10 cellular contexts compared by ENCODE assay signal in genomic region chrX:85052636-85053343, GRCh38. TPM values are rescaled to one million over a fixed set of nuclear protein-coding genes. Genes with fewer than 3 reads are reported as not detected.
DNase-seq lines count a peak whose midpoint lies in the region; ATAC-seq and TF ChIP-seq lines count a peak whose summit lies in the region.
"Had no signal": no experiment of that assay in that cellular context is flagged by ENCODE, and none has a peak within 500 bp of the region (broad histone marks: within the 10 kb centered on the region; RNA-seq: fewer than 3 reads in every experiment).

No MANE protein-coding gene starts in this region.

- H3K27me3 ChIP-seq in brain microvascular endothelial cell (replicated peaks) (no peaks in the 10 kb centered on the region), tibial nerve (no peaks in the 10 kb centered on the region)
- H3K27me3 ChIP-seq: Peyer's patch had no signal

- WGBS in tibial nerve, 2 donors, result 20 to 26% methylated on average over 2 of the region's 2 CpGs

- DNase-seq in EH (ENCODE audit: low read depth), result peak; percentile 86
- peak; percentile 14 for DNase-seq in brain microvascular endothelial cell
- peak; percentile 32 for DNase-seq in myocyte (ENCODE audit: low read depth)
- no peak for DNase-seq in T-helper 9 cell
- DNase-seq in NCI-H2227 treated with DMSO at 0.1 percent for 48 hours (lab: John Stamatoyannopoulos, UW), result no peak
- DNase-seq in tibial nerve (ENCODE audit: low spot score in 2 of 2), result no peak
- DNase-seq: Peyer's patch; stimulated activated CD4-positive, alpha-beta T cell treated with anti-CD3 and anti-CD28 coated beads, Interleukin-4, amount 100 ng/mL, for 24 hours had no signal

- H3K36me3 ChIP-seq in brain microvascular endothelial cell (replicated peaks) (no peaks in the 10 kb centered on the region), tibial nerve (no peaks in the 10 kb centered on the region)
- H3K36me3 ChIP-seq: Peyer's patch had no signal

- peak; percentile 46 for ATAC-seq in HG02885 (IDR thresholded peaks at IDR 0.05; ENCODE audit: poor library complexity, unreplicated experiment)
- ATAC-seq in GM19035 (IDR thresholded peaks at IDR 0.05; ENCODE audit: unreplicated experiment), result no peak

- no peak for TF ChIP-seq EP300 in tibial nerve (IDR thresholded peaks at IDR 0.05)

- H3K4me3 ChIP-seq in brain microvascular endothelial cell (ENCODE audit: low read depth, low read length), result no peak overlapping the region
- H3K4me3 ChIP-seq in tibial nerve, result no peak overlapping the region
- H3K4me3 ChIP-seq: Peyer's patch had no signal

- no peaks in the 10 kb centered on the region for H3K4me1 ChIP-seq in tibial nerve
- H3K4me1 ChIP-seq: Peyer's patch had no signal

- no peaks in the 10 kb centered on the region for H3K9me3 ChIP-seq in tibial nerve
- H3K9me3 ChIP-seq: Peyer's patch had no signal

- no peak for TF ChIP-seq CTCF in brain microvascular endothelial cell (IDR thresholded peaks at IDR 0.05; ENCODE audit: low read depth, low read length, missing control alignments)
- TF ChIP-seq CTCF in tibial nerve (IDR thresholded peaks at IDR 0.05), result peak in 1 of 5 experiments; percentile 14

- in situ Hi-C loops in brain microvascular endothelial cell (cut with HindIII; ENCODE audit: low pct_ligation_motif_present, low sequenced_read_pairs), result no loop called here

- no peak for TF ChIP-seq POLR2A in tibial nerve (IDR thresholded peaks at IDR 0.05)

- peak overlapping the region; percentile 69 for H3K27ac ChIP-seq in brain microvascular endothelial cell
- no peak overlapping the region for H3K27ac ChIP-seq in tibial nerve
- H3K27ac ChIP-seq: Peyer's patch had no signal

RNA-seq across cellular contexts. Expression of gene APOOL, which starts 49.1 kb away (rescaled TPM):
- 21.9 and 25.9 TPM in 2 replicates for total RNA-seq in myocyte
- polyA plus RNA-seq in myocyte (2012), result 8.5 TPM
- 10 to 100 TPM in 3 of 4 donors, 1 to 10 TPM in 1; 8.4 to 19.2 (median 13.3) TPM for total RNA-seq in tibial nerve

Comparison
In these comparisons a context has a peak if more than half of its experiments do, and no peak if none do; other contexts are left out.
1. DNase-seq: peak in EH (single experiment), brain microvascular endothelial cell (single experiment) and myocyte (single experiment); none in T-helper 9 cell (single experiment), NCI-H2227 treated with DMSO at 0.1 percent for 48 hours (single experiment) and tibial nerve (0 of 2).